In the genomic region with DNA sequence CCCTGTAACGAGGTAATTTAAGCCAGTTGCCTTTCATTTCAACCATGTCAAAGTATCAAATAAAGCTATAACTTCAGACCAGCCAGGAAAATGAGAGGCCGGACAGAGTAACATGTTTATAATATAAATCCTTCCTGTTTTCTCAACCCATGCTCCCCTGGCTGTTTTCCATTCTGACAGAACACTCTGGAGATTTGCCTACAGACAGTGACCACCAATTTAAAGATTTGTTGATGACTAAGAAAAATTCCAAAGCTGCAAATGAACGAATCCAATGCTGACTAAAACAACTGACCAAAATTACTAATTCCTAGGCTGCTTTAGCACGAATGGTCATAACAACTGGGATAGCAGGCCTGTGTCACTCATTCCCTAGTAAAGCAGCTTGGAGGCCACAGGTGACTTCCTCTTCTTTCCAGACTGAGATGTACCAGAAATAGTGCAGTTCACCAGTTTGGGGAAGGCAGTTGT, we compare ENCODE assay signal across 8 cellular contexts.
DNase-seq lines count a peak whose midpoint lies in the region; ATAC-seq, FAIRE-seq and TF ChIP-seq lines count a peak whose summit lies in the region.

No MANE protein-coding gene starts in this region.

- H3K9me1 ChIP-seq in endothelial cell of umbilical vein (replicated peaks; ENCODE audit: control insufficient read depth, extremely low read depth, insufficient read depth, low read length) = no peaks in the 10 kb centered on the region

- no peaks in the 10 kb centered on the region for H4K20me1 ChIP-seq in PC-3 (ENCODE audit: low read length)
- no peaks in the 10 kb centered on the region for H4K20me1 ChIP-seq in endothelial cell of umbilical vein (replicated peaks; ENCODE audit: control insufficient read depth, extremely low read depth, insufficient read depth, low read length)

- peak; percentile 72 for ATAC-seq in PC-3
- peak; percentile 39 for ATAC-seq in omental fat pad (ENCODE audit: low FRiP score)
- ATAC-seq in GM21360 (IDR thresholded peaks at IDR 0.05; ENCODE audit: unreplicated experiment) = no peak

- H3K4me1 ChIP-seq in PC-3 (ENCODE audit: insufficient read depth, low read length) = peaks cover 71% of the 10 kb centered on the region
- peaks cover 52% of the 10 kb centered on the region for H3K4me1 ChIP-seq in endothelial cell of umbilical vein (ENCODE audit: control insufficient read depth, extremely low read depth, insufficient read depth, low read length)

- H3K9me2 ChIP-seq in PC-3 (replicated peaks; ENCODE audit: low read length) = no peaks in the 10 kb centered on the region

- TF ChIP-seq POLR2A in endothelial cell of umbilical vein (IDR thresholded peaks at IDR 0.05; ENCODE audit: low read depth, low read length) = no peak

- dilution Hi-C loops in endothelial cell of umbilical vein (cut with MboI; ENCODE audit: extremely low pct_ligation_motif_present, low sequenced_read_pairs) = no loop called here

- no peak overlapping the region for H3K4me3 ChIP-seq in BJ (ENCODE audit: low read depth, low read length)
- H3K4me3 ChIP-seq in PC-3 (ENCODE audit: low read length) = peak overlapping the region; percentile 52
- H3K4me3 ChIP-seq in endothelial cell of umbilical vein (replicated peaks in 1 of 3; ENCODE audit: insufficient read depth in 1 of 3, low read depth in 1 of 3, low read length in 3 of 3) = peak overlapping the region in 1 of 3 experiments; percentile 16

- POLR2A ChIA-PET in BJ (lab: Charles Lee) (interaction anchor here (0.5 to 1.2 kb wide), 2 partner anchors 13 to 45 kb away, joined by 3 to 4 read pairs; no protein-coding TSS in a partner anchor), PC-3 (lab: Charles Lee; ENCODE audit: unreplicated experiment) (interaction anchor here (0.6 kb wide), 1 partner anchor 219 kb away, joined by 4 read pairs; no protein-coding TSS in a partner anchor), endothelial cell of umbilical vein (lab: Charles Lee) (interaction anchor here (0.6 kb wide), 2 partner anchors 180 to 198 kb away, joined by 4 to 7 read pairs; no protein-coding TSS in a partner anchor)

- no peak overlapping the region for H2AFZ ChIP-seq in PC-3 (ENCODE audit: low read length)
- peak overlapping the region; percentile 40 for H2AFZ ChIP-seq in endothelial cell of umbilical vein (ENCODE audit: low read depth, low read length)

- BruUV-seq in PC-3 (replicated peaks; lab: Mats Ljungman, UMichigan) (no TSS peak), endothelial cell of umbilical vein (replicated peaks; lab: Mats Ljungman, UMichigan) (no TSS peak)

- peak overlapping the region; percentile 99 for H3K27ac ChIP-seq in PC-3 (ENCODE audit: low read length)
- peak overlapping the region; percentile 90 for H3K27ac ChIP-seq in endothelial cell of umbilical vein (ENCODE audit: insufficient read depth, low read depth, low read length)

- H3F3A ChIP-seq in PC-3 (ENCODE audit: low read length, unreplicated experiment) = peaks cover 8% of the 10 kb centered on the region

- FAIRE-seq in endothelial cell of umbilical vein (lab: Jason Lieb, UNC) = peak; percentile 59

- CTCF ChIA-PET in BJ (lab: Yijun Ruan, JAX) = interaction anchor here (1.3 to 1.5 kb wide), 4 partner anchors 11 to 259 kb away, joined by 3 to 5 read pairs (median 4); no protein-coding TSS in a partner anchor
- CTCF ChIA-PET in PC-3 (lab: Charles Lee) = no interaction called here
- CTCF ChIA-PET in endothelial cell of umbilical vein (lab: Charles Lee) = interaction anchor here (0.7 to 2.6 kb wide), 6 partner anchors 22 to 263 kb away, joined by 3 to 9 read pairs (median 4); no protein-coding TSS in a partner anchor

- 0 out of 2 replicates have a peak, but pooled peaks cover 5% of the 10 kb centered on the region for H3K79me2 ChIP-seq in PC-3 (ENCODE audit: low read length)
- H3K79me2 ChIP-seq in endothelial cell of umbilical vein (ENCODE audit: control insufficient read depth, insufficient read depth, low read length) = no peaks in the 10 kb centered on the region

- no peaks in the 10 kb centered on the region for H3K36me3 ChIP-seq in BJ (ENCODE audit: control insufficient read depth, insufficient read depth, low read length)
- H3K36me3 ChIP-seq in PC-3 (ENCODE audit: low read depth, low read length) = no peaks in the 10 kb centered on the region
- H3K36me3 ChIP-seq in endothelial cell of umbilical vein (ENCODE audit: control insufficient read depth in 2 of 2, extremely low read depth in 1 of 2, insufficient read depth in 2 of 2, low read length in 2 of 2) = no peaks in the 10 kb centered on the region

- H3K9me3 ChIP-seq in PC-3 (ENCODE audit: low read length) = no peaks in the 10 kb centered on the region
- no peaks in the 10 kb centered on the region for H3K9me3 ChIP-seq in endothelial cell of umbilical vein (replicated peaks; ENCODE audit: control insufficient read depth, insufficient read depth, low read length)

- H3K4me2 ChIP-seq in PC-3 (ENCODE audit: low read length) (peak overlapping the region; percentile 82), endothelial cell of umbilical vein (ENCODE audit: insufficient read depth, low read length) (peak overlapping the region; percentile 71)

- intact Hi-C loops in PC-3 (cut with micrococcal nuclease) (loop anchor here (1.0 to 2.0 kb wide), 4 partner anchors 45 to 139 kb away; no protein-coding TSS in a partner anchor), endothelial cell of umbilical vein (cut with micrococcal nuclease) (loop anchor here (1.0 to 5.0 kb wide), 6 partner anchors 46 to 138 kb away; no protein-coding TSS in a partner anchor)

- H3K9ac ChIP-seq in PC-3 (ENCODE audit: low read length) = peak overlapping the region; percentile 87
- H3K9ac ChIP-seq in endothelial cell of umbilical vein (replicated peaks; ENCODE audit: extremely low read depth, insufficient read depth, low read length) = peak overlapping the region; percentile 83

- H3K27me3 ChIP-seq in BJ (ENCODE audit: control insufficient read depth, insufficient read depth, low read length) (no peaks in the 10 kb centered on the region), PC-3 (ENCODE audit: low read length) (no peaks in the 10 kb centered on the region), endothelial cell of umbilical vein (ENCODE audit: control insufficient read depth in 2 of 2, insufficient read depth in 2 of 2, low read length in 2 of 2) (no peaks in the 10 kb centered on the region)

- DNase-seq in BJ (ENCODE audit: low read depth) (peak; percentile 87), PC-3 (peak; percentile 93), endothelial cell of umbilical vein (ENCODE audit: low read depth, low spot score) (peak; percentile 91), omental fat pad (ENCODE audit: low spot score) (no peak), hypothalamus (lab: John Stamatoyannopoulos, UW) (no peak), NCI-H146 treated with DMSO at 0.1 percent for 48 hours (lab: John Stamatoyannopoulos, UW; ENCODE audit: unreplicated experiment) (no peak)
- DNase-seq in stimulated activated CD4-positive, alpha-beta T cell treated with anti-CD3 and anti-CD28 coated beads, Interleukin-4, amount 100 ng/mL, for 24 hours = no peak

- TF ChIP-seq CTCF in BJ (IDR thresholded peaks at IDR 0.05; ENCODE audit: insufficient read depth, low read depth, low read length) = no peak
- TF ChIP-seq CTCF in PC-3 (conservative IDR thresholded peaks at IDR 0.05; ENCODE audit: low read depth, low read length) = no peak
- TF ChIP-seq CTCF in endothelial cell of umbilical vein (IDR thresholded peaks at IDR 0.05; ENCODE audit: extremely low read depth in 1 of 2, insufficient read depth in 1 of 2, low read depth in 1 of 2, low read length in 2 of 2) = no peak
- no peak for TF ChIP-seq CTCF in omental fat pad (IDR thresholded peaks at IDR 0.05)

TF ChIP-seq in endothelial cell of umbilical vein, 7 proteins besides CTCF, POLR2A, EP300 and RAD21:
- TF ChIP-seq JUN (IDR thresholded peaks at IDR 0.05; ENCODE audit: borderline replicate concordance, insufficient read depth, insufficient read length, low read depth) (no peak), MYC (IDR thresholded peaks at IDR 0.05; ENCODE audit: low read depth, low read length) (no peak), FOS (IDR thresholded peaks at IDR 0.05; ENCODE audit: borderline replicate concordance, insufficient read depth, low read length) (peak; percentile 63), EZH2 (IDR thresholded peaks at IDR 0.05; ENCODE audit: borderline replicate concordance, low read depth, low read length, severe bottlenecking) (no peak), GATA2 (IDR thresholded peaks at IDR 0.05; ENCODE audit: insufficient read depth, insufficient read length, low read depth, low read length) (peak; percentile 35)

Comparison
In these comparisons a context has a peak if more than half of its experiments do, and no peak if none do; other contexts are left out.
1. DNase-seq: peak in BJ (single experiment), PC-3 (single experiment) and endothelial cell of umbilical vein (single experiment); none in omental fat pad (single experiment), hypothalamus (0 of 51), NCI-H146 treated with DMSO at 0.1 percent for 48 hours (single experiment) and stimulated activated CD4-positive, alpha-beta T cell treated with anti-CD3 and anti-CD28 coated beads, Interleukin-4, amount 100 ng/mL, for 24 hours (single experiment).